9 cellular contexts compared by ENCODE assay signal in the genomic region with DNA sequence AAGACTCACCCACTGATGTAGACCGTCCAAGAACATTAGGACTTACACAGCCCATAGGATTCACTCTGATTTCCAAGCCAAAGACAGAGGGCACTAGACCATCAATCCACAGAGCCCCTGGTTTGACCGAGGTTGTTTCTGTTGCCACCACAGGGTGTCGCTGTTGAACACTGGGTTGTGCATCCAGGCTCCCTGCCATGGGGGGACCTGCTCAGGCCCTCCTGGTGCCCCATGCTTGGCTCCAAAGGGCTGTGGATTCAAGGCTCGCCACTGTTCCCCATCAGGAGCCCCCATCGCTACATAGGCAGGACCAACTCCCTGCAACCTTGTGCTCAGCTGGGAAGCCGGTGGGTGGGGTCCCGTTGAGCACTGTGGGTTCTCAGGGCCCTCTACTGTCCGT.
A peak's percentile ranks its signal among the peaks of the same experiment; 100 is the strongest.
DNase-seq lines count a peak whose midpoint lies in the region; ATAC-seq and TF ChIP-seq lines count a peak whose summit lies in the region.
"Had no signal": no experiment of that assay in that cellular context is flagged by ENCODE, and none has a peak within 500 bp of the region (broad histone marks: within the 10 kb centered on the region; RNA-seq: fewer than 3 reads in every experiment).

No MANE protein-coding gene starts in this region.

- H3K9me3 Mint-ChIP-seq in brain (peaks cover 0 to 2% (median 0%) of the 10 kb centered on the region in 5 experiments), nephron progenitor cell (no peaks in the 10 kb centered on the region)

- H3K4me1 Mint-ChIP-seq in brain = peaks cover 7% of the 10 kb centered on the region
- H3K4me1 Mint-ChIP-seq in nephron progenitor cell = peaks cover 9% of the 10 kb centered on the region

- TF ChIP-seq RAD21 in Ishikawa (IDR thresholded peaks at IDR 0.05; ENCODE audit: low read depth) = peak; percentile 56

- TF ChIP-seq EP300 in Ishikawa (IDR thresholded peaks at IDR 0.05; ENCODE audit: borderline replicate concordance) = no peak

- peak; percentile 58 to 61 for TF ChIP-seq CTCF in brain (conservative IDR thresholded peaks at IDR 0.05)
- peak; percentile 39 for TF ChIP-seq CTCF in nephron progenitor cell (IDR thresholded peaks at IDR 0.05)

- H3K4me3 Mint-ChIP-seq in brain (no peak overlapping the region), nephron progenitor cell (no peak overlapping the region)

- H3K36me3 Mint-ChIP-seq in brain (no peaks in the 10 kb centered on the region), nephron progenitor cell (ENCODE audit: low read depth) (no peaks in the 10 kb centered on the region)

- H3K27ac Mint-ChIP-seq in brain (no peak overlapping the region), nephron progenitor cell (no peak overlapping the region)

- DNase-seq in NCI-H1092 treated with DMSO at 0.1 percent for 48 hours (lab: John Stamatoyannopoulos, UW) = peak; percentile 31
- DNase-seq in NCI-H1092 (lab: John Stamatoyannopoulos, UW) = no peak
- peak; percentile 60 for DNase-seq in nephron progenitor cell
- no peak for DNase-seq in NK-92 (lab: John Stamatoyannopoulos, UW; ENCODE audit: unreplicated experiment)
- DNase-seq in effector CD8-positive, alpha-beta T cell (lab: John Stamatoyannopoulos, UW) = no peak
- DNase-seq: NCI-H526 treated with DMSO at 0.1 percent for 48 hours had no signal

- no peak for ATAC-seq in HG03342 (IDR thresholded peaks at IDR 0.05; ENCODE audit: unreplicated experiment)

- H3K27me3 Mint-ChIP-seq in brain = peaks cover 6% of the 10 kb centered on the region
- H3K27me3 Mint-ChIP-seq in nephron progenitor cell (ENCODE audit: low read depth, poor library complexity) = peaks cover 29% of the 10 kb centered on the region

TF ChIP-seq in Ishikawa, 13 proteins besides CTCF, POLR2A, EP300 and RAD21:
- TF ChIP-seq CREB1 (IDR thresholded peaks at IDR 0.05; ENCODE audit: low read depth) (no peak), FOXM1 (IDR thresholded peaks at IDR 0.05; ENCODE audit: borderline replicate concordance, low read depth) (no peak), ZBTB7A (IDR thresholded peaks at IDR 0.05; ENCODE audit: low read depth) (no peak), TEAD4 (IDR thresholded peaks at IDR 0.05) (no peak), NFIC (IDR thresholded peaks at IDR 0.05) (no peak), EGR1 (IDR thresholded peaks at IDR 0.05) (no peak)
- TF ChIP-seq, protein P1, sequence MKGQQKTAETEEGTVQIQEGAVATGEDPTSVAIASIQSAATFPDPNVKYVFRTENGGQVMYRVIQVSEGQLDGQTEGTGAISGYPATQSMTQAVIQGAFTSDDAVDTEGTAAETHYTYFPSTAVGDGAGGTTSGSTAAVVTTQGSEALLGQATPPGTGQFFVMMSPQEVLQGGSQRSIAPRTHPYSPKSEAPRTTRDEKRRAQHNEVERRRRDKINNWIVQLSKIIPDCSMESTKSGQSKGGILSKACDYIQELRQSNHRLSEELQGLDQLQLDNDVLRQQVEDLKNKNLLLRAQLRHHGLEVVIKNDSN (IDR thresholded peaks at IDR 0.05) = no peak
- TF ChIP-seq, protein P2, sequence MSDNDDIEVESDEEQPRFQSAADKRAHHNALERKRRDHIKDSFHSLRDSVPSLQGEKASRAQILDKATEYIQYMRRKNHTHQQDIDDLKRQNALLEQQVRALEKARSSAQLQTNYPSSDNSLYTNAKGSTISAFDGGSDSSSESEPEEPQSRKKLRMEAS (IDR thresholded peaks at IDR 0.05) = no peak

Comparison
In these comparisons a context has a peak if more than half of its experiments do, and no peak if none do; other contexts are left out.
1. DNase-seq: peak in NCI-H1092 treated with DMSO at 0.1 percent for 48 hours (single experiment) and nephron progenitor cell (single experiment); none in NCI-H1092 (single experiment), NK-92 (single experiment) and effector CD8-positive, alpha-beta T cell (single experiment).